ENCODE assay signal across 2 cellular contexts in genomic region chr3:149764302-149764701, GRCh38.
A peak's percentile ranks its signal among the peaks of the same experiment; 100 is the strongest.
TF ChIP-seq lines count a peak whose summit lies in the region.

No MANE protein-coding gene starts in this region.

TF ChIP-seq in HepG2, 621 proteins besides CTCF, POLR2A, EP300 and RAD21:
- TF ChIP-seq ZNF232 (CRISPR knock-in tag; IDR thresholded peaks at IDR 0.05; ENCODE audit: borderline replicate concordance) (no peak), E2F1 (CRISPR knock-in tag; IDR thresholded peaks at IDR 0.05) (no peak), PCBP2 (optimal IDR thresholded peaks at IDR 0.05; ENCODE audit: low read depth, low read length, poor library complexity, severe bottlenecking) (peak; percentile 25), ZFP36 (IDR thresholded peaks at IDR 0.05; ENCODE audit: borderline replicate concordance, low read depth, low read length, partially characterized antibody) (no peak), FOXC1 (CRISPR knock-in tag; IDR thresholded peaks at IDR 0.05; ENCODE audit: borderline replicate concordance) (no peak), ZFX (CRISPR knock-in tag; IDR thresholded peaks at IDR 0.05; ENCODE audit: low read depth) (no peak), NFYC (CRISPR knock-in tag; IDR thresholded peaks at IDR 0.05) (no peak), PCBP1 (IDR thresholded peaks at IDR 0.05; ENCODE audit: borderline replicate concordance, low read depth, low read length) (0 out of 2 replicates have a peak, but pooled peaks have one; percentile 71), CC2D1A (CRISPR knock-in tag; IDR thresholded peaks at IDR 0.05) (no peak), ZNF639 (CRISPR knock-in tag; conservative IDR thresholded peaks at IDR 0.05) (no peak), ZGPAT (CRISPR knock-in tag; IDR thresholded peaks at IDR 0.05) (no peak), SIN3A (IDR thresholded peaks at IDR 0.05; ENCODE audit: borderline replicate concordance, low read depth, low read length) (no peak), ZNF329 (CRISPR knock-in tag; IDR thresholded peaks at IDR 0.05; ENCODE audit: low read depth) (no peak), HNRNPK (IDR thresholded peaks at IDR 0.05; ENCODE audit: low read depth, low read length, poor library complexity, severe bottlenecking) (peak; percentile 98), SMAD9 (CRISPR knock-in tag; IDR thresholded peaks at IDR 0.05) (no peak), FLYWCH1 (CRISPR knock-in tag; IDR thresholded peaks at IDR 0.05) (no peak)

TF ChIP-seq in WTC11, 78 proteins besides CTCF, POLR2A, EP300 and RAD21:
- TF ChIP-seq ZNF532 (CRISPR knock-in tag; IDR thresholded peaks at IDR 0.05; ENCODE audit: borderline replicate concordance), result no peak
